ENCODE assay signal across 25 cellular contexts in genomic region chr12:52867152-52867551, GRCh38. TPM values are rescaled to one million over a fixed set of nuclear protein-coding genes. Genes with fewer than 3 reads are reported as not detected.
A peak's percentile ranks its signal among the peaks of the same experiment; 100 is the strongest.
DNase-seq lines count a peak whose midpoint lies in the region; ATAC-seq, FAIRE-seq and TF ChIP-seq lines count a peak whose summit lies in the region.
"Had no signal": no experiment of that assay in that cellular context is flagged by ENCODE, and none has a peak within 500 bp of the region (broad histone marks: within the 10 kb centered on the region; RNA-seq: fewer than 3 reads in every experiment).

No MANE protein-coding gene starts in this region.

- CTCF ChIA-PET in MCF 10A (lab: Yijun Ruan, JAX): interaction anchor here (0.6 to 4.3 kb wide), 16 partner anchors 9 to 724 kb away, joined by 3 to 54 read pairs (median 3); no protein-coding TSS in a partner anchor

- intact Hi-C loops in MCF 10A (cut with micrococcal nuclease): no loop called here
- intact Hi-C loops in breast epithelium (cut with DNase I; ENCODE audit: low total_unique reads): no loop called here
- intact Hi-C loops in left colon (cut with DNase I, micrococcal nuclease): no loop called here

- BruUV-seq in MCF 10A (replicated peaks; lab: Mats Ljungman, UMichigan): no TSS peak

- peak overlapping the region; percentile 28 for H3K4me3 Mint-ChIP-seq in MCF 10A (ENCODE audit: unreplicated experiment)

- no peaks in the 10 kb centered on the region for H3K36me3 ChIP-seq in breast epithelium
- no peaks in the 10 kb centered on the region for H3K36me3 ChIP-seq in bronchial epithelial cell (ENCODE audit: control insufficient read depth, insufficient read depth, low read length)
- no peaks in the 10 kb centered on the region for H3K36me3 ChIP-seq in urinary bladder (ENCODE audit: insufficient read depth)
- no peaks in the 10 kb centered on the region for H3K36me3 ChIP-seq in gastroesophageal sphincter
- H3K36me3 ChIP-seq: WERI-Rb-1 had no signal

- H3K9me3 ChIP-seq in breast epithelium (no peaks in the 10 kb centered on the region), gastroesophageal sphincter (no peaks in the 10 kb centered on the region)

- DNase-seq in MCF 10A (ENCODE audit: unreplicated experiment) (no peak), breast epithelium (ENCODE audit: low spot score in 2 of 2) (no peak), bronchial epithelial cell (ENCODE audit: low read depth) (peak; percentile 87), left colon (no peak), NCI-H2196 (lab: John Stamatoyannopoulos, UW; ENCODE audit: unreplicated experiment) (no peak), DMS153 treated with DMSO at 0.1 percent for 48 hours (lab: John Stamatoyannopoulos, UW; ENCODE audit: unreplicated experiment) (no peak)
- DNase-seq: ACHN, DMS 273 treated with DMSO at 0.1 percent for 48 hours, IMR-90, kidney glomerular epithelial cell, NCI-H1092, NCI-H187, NCI-H526 treated with DMSO at 0.1 percent for 48 hours, WERI-Rb-1 had no signal

- H3K4me1 ChIP-seq in breast epithelium: peaks cover 0 to 14% of the 10 kb centered on the region in 2 donors
- H3K4me1 ChIP-seq in urinary bladder (ENCODE audit: insufficient read depth): no peaks in the 10 kb centered on the region
- H3K4me1 ChIP-seq in gastroesophageal sphincter: peaks cover 0 to 16% (median 6%) of the 10 kb centered on the region in 3 donors

- no peak for TF ChIP-seq POLR2A in breast epithelium (IDR thresholded peaks at IDR 0.05)
- TF ChIP-seq POLR2A in gastroesophageal sphincter (IDR thresholded peaks at IDR 0.05): no peak

- no peaks in the 10 kb centered on the region for H3K9me3 Mint-ChIP-seq in MCF 10A (ENCODE audit: unreplicated experiment)

- no peaks in the 10 kb centered on the region for H3K36me3 Mint-ChIP-seq in MCF 10A (ENCODE audit: insufficient read depth, unreplicated experiment)

- ATAC-seq in left colon: peak; percentile 15
- ATAC-seq in gastroesophageal sphincter: no peak
- ATAC-seq: SK-N-SH treated with all-trans-retinoic acid at 6 μM for 48 hours had no signal

- H3K27me3 Mint-ChIP-seq in MCF 10A (ENCODE audit: insufficient read depth, unreplicated experiment): no peaks in the 10 kb centered on the region

- POLR2A ChIA-PET in MCF 10A (lab: Yijun Ruan, JAX): interaction anchor here (0.6 to 17.0 kb wide), 11 partner anchors 9 to 720 kb away, joined by 3 to 675 read pairs (median 4); partner anchors contain the start of gene KRT5

- FAIRE-seq in bronchial epithelial cell (lab: Jason Lieb, UNC): no peak
- FAIRE-seq: GM19239, RCC 7860 had no signal

- no peak for TF ChIP-seq EP300 in gastroesophageal sphincter (IDR thresholded peaks at IDR 0.05)

- H3K27ac ChIP-seq in breast epithelium (peak overlapping the region in 1 of 2 donors; percentile 67), urinary bladder (ENCODE audit: low read depth) (peak overlapping the region; percentile 38), gastroesophageal sphincter (no peak overlapping the region)
- H3K27ac ChIP-seq: C4-2B, WERI-Rb-1 had no signal

- peak overlapping the region in 1 of 3 donors; percentile 1 for H3K4me3 ChIP-seq in breast epithelium
- H3K4me3 ChIP-seq in bronchial epithelial cell (ENCODE audit: low read depth, low read length): no peak overlapping the region
- H3K4me3 ChIP-seq in urinary bladder (ENCODE audit: low read depth, low read length): no peak overlapping the region
- H3K4me3 ChIP-seq in gastroesophageal sphincter: no peak overlapping the region
- H3K4me3 ChIP-seq: smooth muscle cell had no signal

- no peaks in the 10 kb centered on the region for H3K27me3 ChIP-seq in breast epithelium
- H3K27me3 ChIP-seq in bronchial epithelial cell (ENCODE audit: control insufficient read depth, insufficient read depth, low read length): no peaks in the 10 kb centered on the region
- no peaks in the 10 kb centered on the region for H3K27me3 ChIP-seq in gastroesophageal sphincter

- WGBS in urinary bladder: 84% methylated on average over 5 of the region's 5 CpGs
- 79 to 83% methylated on average over 2 to 5 of the region's 5 CpGs for WGBS in gastroesophageal sphincter (ENCODE audit: low coverage in 1 of 2), 2 donors

- peaks cover 49% of the 10 kb centered on the region for H3K4me1 Mint-ChIP-seq in MCF 10A (ENCODE audit: insufficient read depth, unreplicated experiment)

- TF ChIP-seq CTCF in MCF 10A (IDR thresholded peaks at IDR 0.05; ENCODE audit: unreplicated experiment) (no peak), breast epithelium (IDR thresholded peaks at IDR 0.05) (no peak), bronchial epithelial cell (IDR thresholded peaks at IDR 0.05; ENCODE audit: insufficient read depth, low read length, severe bottlenecking) (no peak), gastroesophageal sphincter (IDR thresholded peaks at IDR 0.05) (no peak)

- H3K27ac Mint-ChIP-seq in MCF 10A (ENCODE audit: low read depth, unreplicated experiment): no peak overlapping the region

RNA-seq across cellular contexts. Expression of gene KRT78, which starts 18.4 kb away (rescaled TPM):
- total RNA-seq in MCF 10A (2022): not detected in 2 replicates
- total RNA-seq in breast epithelium: 1 to 10 TPM in 1 of 3 donors, not detected in 2; 2.0 TPM
- total RNA-seq in bronchial epithelial cell: 5.3 and 17.0 TPM in 2 replicates
- not detected for total RNA-seq in left colon
- total RNA-seq in urinary bladder: not detected
- polyA plus RNA-seq in urinary bladder: not detected
- total RNA-seq in gastroesophageal sphincter: 1 to 10 TPM in 3 of 4 donors, under 1 TPM in 1; 0.27 to 9.5 (median 1.5) TPM
- total RNA-seq: cerebellum, IMR-90, lung microvascular endothelial cell, renal cortical epithelial cell had no signal
- polyA plus RNA-seq: IMR-90 had no signal

RNA-seq across cellular contexts. Expression of gene KRT79, which starts 33.0 kb away (rescaled TPM):
- total RNA-seq in MCF 10A (2022) (not detected in 2 replicates), breast epithelium (1 to 10 TPM in 1 of 3 donors, under 1 TPM in 1, not detected in 1; 0.48 to 1.3 TPM), bronchial epithelial cell (under 0.01 and 0.26 TPM in 2 replicates), left colon (not detected), urinary bladder (not detected), gastroesophageal sphincter (not detected)
- not detected for polyA plus RNA-seq in urinary bladder
- total RNA-seq: cerebellum, lung microvascular endothelial cell, renal cortical epithelial cell had no signal

RNA-seq across cellular contexts. Expression of gene KRT8, which starts 37.7 kb away (rescaled TPM):
- 179 and 230 TPM in 2 replicates for total RNA-seq in MCF 10A (2022)
- 100 to 1,000 TPM in 2 of 3 donors, 1 to 10 TPM in 1; 4.6 to 430 (median 153) TPM for total RNA-seq in breast epithelium
- total RNA-seq in bronchial epithelial cell: 146 and 309 TPM in 2 replicates
- 1,000 to 10,000 TPM; 4,047 to 4,291 TPM for total RNA-seq in left colon
- total RNA-seq in urinary bladder: 96.2 TPM
- 202 TPM for polyA plus RNA-seq in urinary bladder
- 100 to 1,000 TPM in 3 of 4 donors, 10 to 100 TPM in 1; 72.0 to 565 (median 255) TPM for total RNA-seq in gastroesophageal sphincter

RNA-seq across cellular contexts. Expression of gene KRT4, which starts 53.2 kb away (rescaled TPM):
- not detected in 2 replicates for total RNA-seq in MCF 10A (2022)
- total RNA-seq in breast epithelium: under 1 TPM in 1 of 3 donors, not detected in 2; 0.33 TPM
- 66.6 and 171 TPM in 2 replicates for total RNA-seq in bronchial epithelial cell
- total RNA-seq in left colon: not detected
- 6.3 TPM for total RNA-seq in urinary bladder
- not detected for polyA plus RNA-seq in urinary bladder
- total RNA-seq in gastroesophageal sphincter: 100 to 1,000 TPM in 1 of 4 donors, 10 to 100 TPM in 1, 1 to 10 TPM in 2; 3.5 to 227 (median 10.8) TPM
- total RNA-seq: cerebellum, lung microvascular endothelial cell, omental fat pad, renal cortical epithelial cell, smooth muscle cell had no signal
- polyA plus RNA-seq: smooth muscle cell had no signal

Comparison
In these comparisons a context has a peak if more than half of its experiments do, and no peak if none do; other contexts are left out.
1. RNA of gene KRT8, which starts 37.7 kb away (total RNA-seq): 4,047 to 4,291 TPM in left colon; 72.0 to 565 TPM in gastroesophageal sphincter, 179 to 230 TPM in MCF 10A, 4.6 to 430 TPM in breast epithelium, 146 to 309 TPM in bronchial epithelial cell and 96.2 TPM in urinary bladder (single experiment); every median in the first group is over 4 times any median in the second.